ENCODE assay signal across 23 cellular contexts in the genomic region with DNA sequence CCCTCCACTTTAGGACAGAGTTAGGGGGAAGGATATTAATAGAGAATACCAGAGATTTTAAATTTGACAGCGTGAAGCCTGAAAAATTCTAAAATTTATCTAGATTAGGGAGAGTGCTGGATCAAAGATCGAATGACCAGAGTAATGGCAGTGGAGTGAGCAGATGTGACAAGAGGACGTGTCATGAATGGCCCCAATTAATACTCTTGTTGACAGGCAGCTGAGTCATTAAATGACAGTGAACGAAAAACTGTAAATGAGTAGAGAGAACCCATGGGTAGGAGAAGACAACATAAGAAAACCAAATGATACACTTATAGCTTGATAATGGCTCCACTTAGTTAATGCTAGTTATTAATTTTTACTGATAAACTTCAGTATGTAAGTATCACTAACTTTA.
DNase-seq lines count a peak whose midpoint lies in the region; ATAC-seq and TF ChIP-seq lines count a peak whose summit lies in the region.
"Had no signal": no experiment of that assay in that cellular context is flagged by ENCODE, and none has a peak within 500 bp of the region (broad histone marks: within the 10 kb centered on the region; RNA-seq: fewer than 3 reads in every experiment).

No MANE protein-coding gene starts in this region.

- H3K79me2 ChIP-seq in ACC112 (ENCODE audit: control insufficient read depth, insufficient read depth, low read length, unreplicated experiment) (no peaks in the 10 kb centered on the region), MM.1S (ENCODE audit: low read length) (no peaks in the 10 kb centered on the region)

- H3K9me3 ChIP-seq in MM.1S (replicated peaks; ENCODE audit: insufficient read depth, low read length) (no peaks in the 10 kb centered on the region), ovary (no peaks in the 10 kb centered on the region)
- H3K9me3 ChIP-seq: A549, Caco-2 had no signal

- H3K4me2 ChIP-seq in MM.1S (ENCODE audit: low read depth, low read length), result no peak overlapping the region; the same call in 1 of the 2 replicates

- H3K27ac ChIP-seq in ACC112 (ENCODE audit: low read depth, low read length) (no peak overlapping the region), MM.1S (ENCODE audit: low read length) (no peak overlapping the region), ovary (no peak overlapping the region)
- H3K27ac ChIP-seq: A549, HL-60 had no signal

- H3K9ac ChIP-seq in MM.1S (ENCODE audit: low read length), result no peak overlapping the region

- H3K36me3 ChIP-seq in ACC112 (ENCODE audit: insufficient read depth, low read length) (no peaks in the 10 kb centered on the region), MM.1S (replicated peaks; ENCODE audit: insufficient read depth, low read length) (no peaks in the 10 kb centered on the region), ovary (no peaks in the 10 kb centered on the region)

- intact Hi-C loops in ovary (cut with DNase I), result no loop called here

- H3K27me3 ChIP-seq in ACC112 (ENCODE audit: insufficient read depth, low read length) (no peaks in the 10 kb centered on the region), MM.1S (replicated peaks; ENCODE audit: insufficient read depth, low read length) (no peaks in the 10 kb centered on the region), ovary (no peaks in the 10 kb centered on the region)

- H3K4me1 Mint-ChIP-seq in glutamatergic neuron (ENCODE audit: low read depth, unreplicated experiment), result peaks cover 29% of the 10 kb centered on the region
- H3K4me1 Mint-ChIP-seq: IgD-negative memory B cell had no signal

- peak overlapping the region; percentile 64 for H3K27ac Mint-ChIP-seq in glutamatergic neuron (ENCODE audit: unreplicated experiment)
- H3K27ac Mint-ChIP-seq: CD8-positive, alpha-beta T cell; IgD-negative memory B cell had no signal

- H3F3A ChIP-seq in MM.1S (ENCODE audit: insufficient read depth, low read length), result no peaks in the 10 kb centered on the region

- H3K4me1 ChIP-seq in ACC112 (ENCODE audit: control insufficient read depth, insufficient read depth, low read length, unreplicated experiment), result peaks cover 5% of the 10 kb centered on the region
- H3K4me1 ChIP-seq in MM.1S (ENCODE audit: low read length), result no peaks in the 10 kb centered on the region
- peaks cover 3% of the 10 kb centered on the region for H3K4me1 ChIP-seq in ovary (ENCODE audit: insufficient read depth)
- H3K4me1 ChIP-seq: A549, Caco-2 had no signal

- H3K36me3 Mint-ChIP-seq in glutamatergic neuron (ENCODE audit: unreplicated experiment), result no peaks in the 10 kb centered on the region
- H3K36me3 Mint-ChIP-seq: CD8-positive, alpha-beta T cell; IgD-negative memory B cell had no signal

- no peak for TF ChIP-seq POLR2A in ovary (IDR thresholded peaks at IDR 0.05)

- H3K4me3 ChIP-seq in ACC112 (ENCODE audit: low read depth, low read length), result no peak overlapping the region
- H3K4me3 ChIP-seq in MM.1S (ENCODE audit: low read length), result 0 out of 2 replicates have a peak overlapping the region, but pooled peaks have one; percentile 1
- H3K4me3 ChIP-seq in ovary, result no peak overlapping the region
- H3K4me3 ChIP-seq: A549 had no signal

- peak overlapping the region; percentile 44 for H3K4me3 Mint-ChIP-seq in glutamatergic neuron (ENCODE audit: unreplicated experiment)
- H3K4me3 Mint-ChIP-seq: CD8-positive, alpha-beta T cell; IgD-negative memory B cell had no signal

- no peak for ATAC-seq in HG02571 (IDR thresholded peaks at IDR 0.05; ENCODE audit: unreplicated experiment)
- ATAC-seq: A549; CD8-positive, alpha-beta T cell; Panc1 had no signal

- H3K9me3 Mint-ChIP-seq in glutamatergic neuron (ENCODE audit: unreplicated experiment), result no peaks in the 10 kb centered on the region
- H3K9me3 Mint-ChIP-seq: CD8-positive, alpha-beta T cell had no signal

- H2AFZ ChIP-seq in ACC112 (ENCODE audit: low read length, unreplicated experiment), result peak overlapping the region; percentile 93
- no peak overlapping the region for H2AFZ ChIP-seq in MM.1S (ENCODE audit: low read length)

- TF ChIP-seq CTCF in MM.1S (IDR thresholded peaks at IDR 0.05; ENCODE audit: low read length), result no peak
- TF ChIP-seq CTCF in glutamatergic neuron (IDR thresholded peaks at IDR 0.05; ENCODE audit: partially characterized antibody, unreplicated experiment), result no peak
- no peak for TF ChIP-seq CTCF in ovary (IDR thresholded peaks at IDR 0.05)

- DNase-seq in MM.1S (no peak), RKO (ENCODE audit: low spot score) (peak; percentile 20), glutamatergic neuron (no peak), ovary (no peak), CD1c-positive myeloid dendritic cell (ENCODE audit: extremely low spot score) (no peak)
- DNase-seq: C1 segment of cervical spinal cord; Caco-2; CD8-positive, alpha-beta T cell; DND-41; NCI-H1092 treated with DMSO at 0.1 percent for 48 hours; NCI-H1694; NCI-H2081; NCI-H226; NCI-H510A; NCI-H69; SHP77 treated with DMSO at 0.1 percent for 48 hours; T-helper 1 cell had no signal

- TF ChIP-seq EP300 in ovary (IDR thresholded peaks at IDR 0.05), result no peak

- no peaks in the 10 kb centered on the region for H4K20me1 ChIP-seq in MM.1S (ENCODE audit: insufficient read depth, low read length)

- no peaks in the 10 kb centered on the region for H3K9me2 ChIP-seq in MM.1S (replicated peaks; ENCODE audit: insufficient read depth, low read length)

- WGBS in ovary, 3 donors, result 95 to 98% (median 97%) methylated on average over 4 of the region's 4 CpGs

- no peaks in the 10 kb centered on the region for H3K27me3 Mint-ChIP-seq in glutamatergic neuron (ENCODE audit: unreplicated experiment)
- H3K27me3 Mint-ChIP-seq: IgD-negative memory B cell had no signal
